Comparison of ENCODE assay signal across 23 cellular contexts in the genomic region with DNA sequence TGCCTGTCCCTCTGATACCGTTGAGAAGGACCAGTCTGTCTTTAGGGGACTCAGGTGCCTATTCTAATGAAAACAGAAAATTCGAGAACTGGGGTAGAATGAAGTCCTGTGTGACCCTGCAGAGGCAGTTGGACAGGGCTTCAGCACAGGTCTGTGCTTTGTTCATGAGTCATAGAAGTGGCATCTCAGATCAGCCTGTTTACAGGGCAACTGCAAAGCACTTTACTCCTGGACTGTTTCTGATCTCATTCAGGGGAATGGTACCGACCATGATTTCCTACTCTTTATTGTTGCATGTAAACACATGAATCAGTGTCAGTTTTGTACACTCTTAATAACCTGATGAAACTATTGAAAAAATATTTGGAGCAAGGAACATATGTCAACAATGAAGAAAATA.
A peak's percentile ranks its signal among the peaks of the same experiment; 100 is the strongest.
DNase-seq lines count a peak whose midpoint lies in the region; ATAC-seq and TF ChIP-seq lines count a peak whose summit lies in the region.
"Had no signal": no experiment of that assay in that cellular context is flagged by ENCODE, and none has a peak within 500 bp of the region (broad histone marks: within the 10 kb centered on the region; RNA-seq: fewer than 3 reads in every experiment).

No MANE protein-coding gene starts in this region.

- TF ChIP-seq POLR2A in spleen (IDR thresholded peaks at IDR 0.05) = no peak

- no peaks in the 10 kb centered on the region for H3K79me2 ChIP-seq in hepatocyte

- H3K4me3 ChIP-seq in hepatocyte = no peak overlapping the region
- no peak overlapping the region for H3K4me3 ChIP-seq in upper lobe of right lung
- H3K4me3 ChIP-seq in spleen = no peak overlapping the region
- H3K4me3 ChIP-seq: A549; BLaER1 treated with 17β-estradiol and CSF1 and Interleukin-3, amounts not matched to agents 10 nM and 100 nM; SK-N-MC had no signal

- H2AFZ ChIP-seq in hepatocyte = no peak overlapping the region

- H3K36me3 ChIP-seq in hepatocyte (replicated peaks; ENCODE audit: insufficient read depth, low read depth) (no peaks in the 10 kb centered on the region), upper lobe of right lung (no peaks in the 10 kb centered on the region), spleen (no peaks in the 10 kb centered on the region)
- H3K36me3 ChIP-seq: BLaER1 treated with 17β-estradiol and CSF1 and Interleukin-3, amounts not matched to agents 10 nM and 100 nM had no signal

- H3K4me1 ChIP-seq in hepatocyte (ENCODE audit: insufficient read depth) (no peaks in the 10 kb centered on the region), upper lobe of right lung (no peaks in the 10 kb centered on the region), spleen (no peaks in the 10 kb centered on the region)
- H3K4me1 ChIP-seq: A549; BLaER1 treated with 17β-estradiol and CSF1 and Interleukin-3, amounts not matched to agents 10 nM and 100 nM had no signal

- DNase-seq in NCI-H510A treated with DMSO at 0.1 percent for 48 hours (lab: John Stamatoyannopoulos, UW) (peak; percentile 28), NCI-H510A (lab: John Stamatoyannopoulos, UW) (no peak), RPMI7951 (ENCODE audit: low read depth) (peak; percentile 2), hepatocyte (ENCODE audit: low spot score) (peak; percentile 61), upper lobe of right lung (no peak), SIG-M5 (lab: John Stamatoyannopoulos, UW) (no peak), spleen (no peak), GOT3 (lab: John Stamatoyannopoulos, UW) (no peak)
- DNase-seq: activated CD4-positive, alpha-beta T cell treated with anti-CD3 and anti-CD28 coated beads for 48 hours; activated CD8-positive, alpha-beta memory T cell treated with anti-CD3 and anti-CD28 coated beads, Interleukin-2, amount 50 U/mL, for 4 hours; activated gamma-delta T cell; amniotic stem cell; DMS79; H9; KG1; naive thymus-derived CD4-positive, alpha-beta T cell; NCI-H1417 treated with DMSO at 0.1 percent for 48 hours; stimulated activated CD4-positive, alpha-beta T cell treated with anti-CD3 and anti-CD28 coated beads, Interleukin-15, amount 100 ng/mL, for 24 hours; stimulated activated naive CD8-positive, alpha-beta T cell treated with anti-CD3 and anti-CD28 coated beads, Interleukin-15, Interleukin-2, amounts not matched to agents 100 U/mL and 50 U/mL, for 24 hours had no signal

- TF ChIP-seq CTCF in hepatocyte (IDR thresholded peaks at IDR 0.05; ENCODE audit: poor library complexity) (no peak), upper lobe of right lung (IDR thresholded peaks at IDR 0.05) (no peak), spleen (IDR thresholded peaks at IDR 0.05 in 8 of 11, conservative IDR thresholded peaks at IDR 0.05 in 3 of 11) (no peak)

- intact Hi-C loops in upper lobe of right lung (cut with DNase I) (no loop called here), spleen (cut with DNase I; ENCODE audit: low total_unique reads) (no loop called here)

- H3K4me2 ChIP-seq in hepatocyte = no peak overlapping the region
- H3K4me2 ChIP-seq: A549; BLaER1 treated with 17β-estradiol and CSF1 and Interleukin-3, amounts not matched to agents 10 nM and 100 nM had no signal

- H3K27ac ChIP-seq in hepatocyte = peak overlapping the region; percentile 25
- H3K27ac ChIP-seq in upper lobe of right lung = no peak overlapping the region
- no peak overlapping the region for H3K27ac ChIP-seq in spleen
- H3K27ac ChIP-seq: A549; BLaER1 treated with 17β-estradiol and CSF1 and Interleukin-3, amounts not matched to agents 10 nM and 100 nM; HL-60; SK-N-MC had no signal

- no peaks in the 10 kb centered on the region for H4K20me1 ChIP-seq in hepatocyte (ENCODE audit: insufficient read depth, poor library complexity, severe bottlenecking)
- H4K20me1 ChIP-seq: BLaER1 treated with 17β-estradiol and CSF1 and Interleukin-3, amounts not matched to agents 10 nM and 100 nM had no signal

- H3K9me2 ChIP-seq in hepatocyte (replicated peaks; ENCODE audit: insufficient read depth) = no peaks in the 10 kb centered on the region

- no peaks in the 10 kb centered on the region for H3K9me3 ChIP-seq in hepatocyte (ENCODE audit: low read depth)
- H3K9me3 ChIP-seq in upper lobe of right lung = no peaks in the 10 kb centered on the region
- no peaks in the 10 kb centered on the region for H3K9me3 ChIP-seq in spleen
- H3K9me3 ChIP-seq: A549; BLaER1 treated with 17β-estradiol and CSF1 and Interleukin-3, amounts not matched to agents 10 nM and 100 nM had no signal

- WGBS in hepatocyte (ENCODE audit: low lambda C conversion rate, missing lambda C conversion rate) = 17% methylated on average over 3 of the region's 3 CpGs
- WGBS in spleen, 5 donors = 47 to 65% (median 57%) methylated on average over 3 of the region's 3 CpGs

- peak; percentile 82 for ATAC-seq in upper lobe of right lung
- ATAC-seq: A549; naive thymus-derived CD4-positive, alpha-beta T cell; stimulated activated naive CD8-positive, alpha-beta T cell treated with anti-CD3 and anti-CD28 coated beads, Interleukin-15, Interleukin-2, amounts not matched to agents 100 U/mL and 50 U/mL, for 24 hours had no signal

- H3K27me3 ChIP-seq in hepatocyte (no peaks in the 10 kb centered on the region), upper lobe of right lung (no peaks in the 10 kb centered on the region), spleen (replicated peaks in 1 of 7) (no peaks in the 10 kb centered on the region)
- H3K27me3 ChIP-seq: BLaER1 treated with 17β-estradiol and CSF1 and Interleukin-3, amounts not matched to agents 10 nM and 100 nM had no signal

Comparison
In these comparisons a context has a peak if more than half of its experiments do, and no peak if none do; other contexts are left out.
1. DNase-seq: peak in NCI-H510A treated with DMSO at 0.1 percent for 48 hours (single experiment), RPMI7951 (single experiment) and hepatocyte (single experiment); none in NCI-H510A (single experiment), upper lobe of right lung (single experiment), SIG-M5 (single experiment), spleen (single experiment) and GOT3 (single experiment).